In genomic region chr4:174794706-174795105, GRCh38 we compare ENCODE assay signal across 34 cellular contexts. TPM values are rescaled to one million over a fixed set of nuclear protein-coding genes. Genes with fewer than 3 reads are reported as not detected.
DNase-seq lines count a peak whose midpoint lies in the region; ATAC-seq, FAIRE-seq and TF ChIP-seq lines count a peak whose summit lies in the region.
"Had no signal": no experiment of that assay in that cellular context is flagged by ENCODE, and none has a peak within 500 bp of the region (broad histone marks: within the 10 kb centered on the region; RNA-seq: fewer than 3 reads in every experiment).

No MANE protein-coding gene starts in this region.

- no peak for TF ChIP-seq EP300 in A549 (IDR thresholded peaks at IDR 0.05)

- no peaks in the 10 kb centered on the region for H3K27me3 ChIP-seq in upper lobe of right lung
- H3K27me3 ChIP-seq: BLaER1, foreskin keratinocyte, heart left ventricle, transverse colon had no signal

- ATAC-seq in A549, result no peak
- no peak for ATAC-seq in left cardiac atrium
- no peak for ATAC-seq in upper lobe of right lung
- ATAC-seq in HG03025 (IDR thresholded peaks at IDR 0.05; ENCODE audit: low FRiP score, unreplicated experiment), result no peak
- ATAC-seq: effector memory CD8-positive, alpha-beta T cell; esophagus mucosa; foreskin keratinocyte; HCT116; heart left ventricle had no signal

- intact Hi-C loops in left cardiac atrium (cut with DNase I) (no loop called here), upper lobe of right lung (cut with DNase I) (no loop called here)

- H3K4me2 ChIP-seq in A549, result peak overlapping the region; percentile 36
- H3K4me2 ChIP-seq: BLaER1, SK-N-SH had no signal

- DNase-seq in A549 (ENCODE audit: low read depth in 1 of 2, low spot score in 1 of 2) (peak in 1 of 2 experiments; percentile 38), DMS53 treated with DMSO at 0.1 percent for 48 hours (lab: John Stamatoyannopoulos, UW; ENCODE audit: unreplicated experiment) (peak; percentile 56), NCI-H1105 treated with DMSO at 0.1 percent for 48 hours (lab: John Stamatoyannopoulos, UW) (peak; percentile 74), brain pericyte (ENCODE audit: low read depth, low spot score) (peak; percentile 3), left cardiac atrium (no peak), upper lobe of right lung (no peak), NCI-H774 (lab: John Stamatoyannopoulos, UW) (no peak)
- DNase-seq: activated CD4-positive, alpha-beta memory T cell treated with anti-CD3 and anti-CD28 coated beads for 36 hours; activated CD4-positive, CD25-positive, alpha-beta regulatory T cell treated with anti-CD3 and anti-CD28 coated beads, Interleukin-2, amount 50 U/mL, for 72 hours; activated CD8-positive, alpha-beta memory T cell treated with anti-CD3 and anti-CD28 coated beads, Interleukin-2, amount 50 U/mL, for 4 hours; activated naive CD4-positive, alpha-beta T cell treated with anti-CD3 and anti-CD28 coated beads, Interleukin-2, amount 10 ng/mL, durations not matched to agents 7 days and 5 days; cortex of kidney; effector memory CD8-positive, alpha-beta T cell; foreskin keratinocyte; heart left ventricle; kidney glomerular epithelial cell; NCI-H1048; NCI-H1930; NCI-H524; RPMI8226; SK-N-SH; small intestine; stimulated activated CD4-positive, alpha-beta T cell treated with anti-CD3 and anti-CD28 coated beads, Interleukin-1b, Interleukin-23, amount 100 ng/mL, for 48 hours; transverse colon had no signal

- TF ChIP-seq CTCF in A549 (IDR thresholded peaks at IDR 0.05) (no peak), upper lobe of right lung (IDR thresholded peaks at IDR 0.05) (no peak)

- H3K36me3 ChIP-seq in upper lobe of right lung, result no peaks in the 10 kb centered on the region
- H3K36me3 ChIP-seq: BLaER1, heart left ventricle, transverse colon had no signal

- no peak for TF ChIP-seq RAD21 in A549 (conservative IDR thresholded peaks at IDR 0.05 in 1 of 2, IDR thresholded peaks at IDR 0.05 in 1 of 2)

- H3K9me3 ChIP-seq in A549 (no peaks in the 10 kb centered on the region), upper lobe of right lung (no peaks in the 10 kb centered on the region)
- H3K9me3 ChIP-seq: BLaER1, SK-N-SH, transverse colon had no signal

- POLR2A ChIA-PET in A549 (lab: Yijun Ruan, JAX), result no interaction called here

- WGBS in A549 (ENCODE audit: missing lambda C conversion rate), result 1% methylated on average over 2 of the region's 2 CpGs

- peaks cover 11% of the 10 kb centered on the region; the same call in 2 of the 3 replicates for H3K4me1 ChIP-seq in A549
- no peaks in the 10 kb centered on the region for H3K4me1 ChIP-seq in upper lobe of right lung
- H3K4me1 ChIP-seq: BLaER1, foreskin keratinocyte, heart left ventricle, transverse colon had no signal

- H3K4me3 ChIP-seq in A549 (no peak overlapping the region), upper lobe of right lung (no peak overlapping the region)
- H3K4me3 ChIP-seq: BLaER1, heart left ventricle, lung, transverse colon had no signal

- H3K27ac ChIP-seq in A549, result no peak overlapping the region
- H3K27ac ChIP-seq in upper lobe of right lung, result no peak overlapping the region
- H3K27ac ChIP-seq: BLaER1, foreskin keratinocyte, heart left ventricle, transverse colon had no signal

- no peak for TF ChIP-seq POLR2A in A549 (IDR thresholded peaks at IDR 0.05; ENCODE audit: low read length)

- CTCF ChIA-PET in A549 (lab: Yijun Ruan, JAX), result no interaction called here

- FAIRE-seq in A549 (lab: Jason Lieb, UNC), result no peak
- FAIRE-seq: small intestine had no signal

TF ChIP-seq in A549, 52 proteins besides CTCF, POLR2A, EP300 and RAD21:
- peak; percentile 79 for TF ChIP-seq JUNB (IDR thresholded peaks at IDR 0.05)
- no peak for TF ChIP-seq RNF2 (IDR thresholded peaks at IDR 0.05; ENCODE audit: borderline replicate concordance, low read depth)
- 0 out of 2 replicates have a peak, but pooled peaks have one; percentile 37 for TF ChIP-seq FOSL2 (IDR thresholded peaks at IDR 0.05)
- TF ChIP-seq FOSL2 (CRISPR knock-in tag; IDR thresholded peaks at IDR 0.05), result peak; percentile 72
- peak; percentile 46; the same call in 1 of the 2 replicates for TF ChIP-seq GATA3 (IDR thresholded peaks at IDR 0.05; ENCODE audit: borderline replicate concordance)

RNA-seq across cellular contexts. Expression of gene GLRA3, which starts 34.3 kb away (rescaled TPM):
- polyA plus RNA-seq in A549 (2011; rRNA removed) (0.01 and 0.04 TPM in 2 replicates), A549 (2017; fragmentation: RNase III; extraction: RNeasy Plus Mini Kit Qiagen cat#74134 plus additional on column Dnase treatment) (0.01 TPM in 1 of 3 replicates, not detected in the others)
- polyA plus RNA-seq in A549 (2012; cell fraction: cytosol; rRNA removed), result not detected in 2 replicates
- not detected in 2 replicates for polyA plus RNA-seq in A549 (2012; cell fraction: nucleus; rRNA removed)
- polyA minus RNA-seq in A549 (2011; rRNA and poly(A)+ RNA removed), result 0.17 TPM in 1 of 2 replicates, not detected in the other
- total RNA-seq in left cardiac atrium (not detected), upper lobe of right lung (not detected)
- total RNA-seq: activated CD4-positive, alpha-beta memory T cell treated with anti-CD3 and anti-CD28 coated beads for 36 hours; activated T-helper 1 cell treated with anti-CD3 and anti-CD28 coated beads, Interleukin-12 subunit alpha, Interleukin-12 subunit beta, Interleukin-2, Interleukin-4 antibody, amounts not matched to agents 30 ng/mL and 10 ng/mL and 1 ng/mL, durations not matched to agents 14 hours and 24 hours and 36 hours; cardiac septum; esophagus mucosa; foreskin keratinocyte; mucosa of gallbladder; osteocyte; transverse colon had no signal
- polyA plus RNA-seq: AG04450, foreskin keratinocyte, heart left ventricle, SK-N-SH had no signal

Comparison
In these comparisons a context has a peak if more than half of its experiments do, and no peak if none do; other contexts are left out.
1. DNase-seq: peak in DMS53 treated with DMSO at 0.1 percent for 48 hours (single experiment), NCI-H1105 treated with DMSO at 0.1 percent for 48 hours (single experiment) and brain pericyte (single experiment); none in left cardiac atrium (single experiment), upper lobe of right lung (single experiment) and NCI-H774 (single experiment).